In genomic region chr13:41495044-41495443, GRCh38 we compare ENCODE assay signal across 30 cellular contexts. TPM values are rescaled to one million over a fixed set of nuclear protein-coding genes. Genes with fewer than 3 reads are reported as not detected.
DNase-seq lines count a peak whose midpoint lies in the region; ATAC-seq and TF ChIP-seq lines count a peak whose summit lies in the region.
"Had no signal": no experiment of that assay in that cellular context is flagged by ENCODE, and none has a peak within 500 bp of the region (broad histone marks: within the 10 kb centered on the region; RNA-seq: fewer than 3 reads in every experiment).

No MANE protein-coding gene starts in this region.

- H3K9me3 ChIP-seq in left ventricle myocardium inferior (replicated peaks) (no peaks in the 10 kb centered on the region), gastrocnemius medialis (no peaks in the 10 kb centered on the region), mesenchymal stem cell (ENCODE audit: control insufficient read depth, low read length) (no peaks in the 10 kb centered on the region)
- H3K9me3 ChIP-seq: MG63, sigmoid colon had no signal

- WGBS in mesenchymal stem cell, result 69% methylated on average over 5 of the region's 5 CpGs

- no peak overlapping the region for H3K4me3 Mint-ChIP-seq in activated CD4-positive, alpha-beta T cell treated with anti-CD3 and anti-CD28 coated beads, Interleukin-2, amount 10 ng/mL, durations not matched to agents 7 days and 5 days
- H3K4me3 Mint-ChIP-seq in activated CD8-positive, alpha-beta T cell treated with anti-CD3 and anti-CD28 coated beads, Interleukin-2, amount 10 ng/mL, durations not matched to agents 7 days and 5 days, result no peak overlapping the region
- H3K4me3 Mint-ChIP-seq: activated T-cell treated with anti-CD3 and anti-CD28 coated beads, Interleukin-2, amount 50 U/mL, for 24 hours; CD8-positive, alpha-beta memory T cell; mesothelial cell of epicardium; nephron; type B pancreatic cell had no signal

- no peaks in the 10 kb centered on the region for H3K27me3 ChIP-seq in left ventricle myocardium inferior (ENCODE audit: low read depth)
- no peaks in the 10 kb centered on the region for H3K27me3 ChIP-seq in gastrocnemius medialis
- peaks cover 0 to 14% of the 10 kb centered on the region in 2 experiments for H3K27me3 ChIP-seq in mesenchymal stem cell (ENCODE audit: control insufficient read depth in 1 of 2, insufficient read depth in 1 of 2, low read length in 2 of 2)
- H3K27me3 ChIP-seq: cardiac muscle cell, MG63, sigmoid colon had no signal

- H3K27me3 Mint-ChIP-seq in activated CD4-positive, alpha-beta T cell treated with anti-CD3 and anti-CD28 coated beads, Interleukin-2, amount 10 ng/mL, durations not matched to agents 7 days and 5 days, result no peaks in the 10 kb centered on the region
- H3K27me3 Mint-ChIP-seq in activated CD8-positive, alpha-beta T cell treated with anti-CD3 and anti-CD28 coated beads, Interleukin-2, amount 10 ng/mL, durations not matched to agents 7 days and 5 days (ENCODE audit: low read depth), result no peaks in the 10 kb centered on the region
- H3K27me3 Mint-ChIP-seq: activated T-cell treated with anti-CD3 and anti-CD28 coated beads, Interleukin-2, amount 50 U/mL, for 24 hours; CD8-positive, alpha-beta memory T cell had no signal

- H3K4me1 Mint-ChIP-seq in activated CD4-positive, alpha-beta T cell treated with anti-CD3 and anti-CD28 coated beads, Interleukin-2, amount 10 ng/mL, durations not matched to agents 7 days and 5 days, result peaks cover 88% of the 10 kb centered on the region
- H3K4me1 Mint-ChIP-seq in activated CD8-positive, alpha-beta T cell treated with anti-CD3 and anti-CD28 coated beads, Interleukin-2, amount 10 ng/mL, durations not matched to agents 7 days and 5 days (ENCODE audit: low read depth), result peaks cover 54% of the 10 kb centered on the region
- H3K4me1 Mint-ChIP-seq: mesothelial cell of epicardium, nephron had no signal

- intact Hi-C loops in left ventricle myocardium inferior (cut with micrococcal nuclease) (no loop called here), gastrocnemius medialis (cut with DNase I; ENCODE audit: low total_unique reads) (no loop called here)

- H4K91ac ChIP-seq in mesenchymal stem cell (ENCODE audit: low read length), result no peak overlapping the region

- no peak overlapping the region for H2BK12ac ChIP-seq in mesenchymal stem cell (ENCODE audit: low read length in 2 of 2)

- H2AFZ ChIP-seq in mesenchymal stem cell (ENCODE audit: low read depth, low read length), result no peak overlapping the region

- peaks cover 5% of the 10 kb centered on the region for H3K9me3 Mint-ChIP-seq in activated CD4-positive, alpha-beta T cell treated with anti-CD3 and anti-CD28 coated beads, Interleukin-2, amount 10 ng/mL, durations not matched to agents 7 days and 5 days
- H3K9me3 Mint-ChIP-seq in activated CD8-positive, alpha-beta T cell treated with anti-CD3 and anti-CD28 coated beads, Interleukin-2, amount 10 ng/mL, durations not matched to agents 7 days and 5 days (ENCODE audit: insufficient read depth), result no peaks in the 10 kb centered on the region
- H3K9me3 Mint-ChIP-seq: activated T-cell treated with anti-CD3 and anti-CD28 coated beads, Interleukin-2, amount 50 U/mL, for 24 hours; CD8-positive, alpha-beta memory T cell; mesothelial cell of epicardium; nephron; type B pancreatic cell had no signal

- POLR2A ChIA-PET in activated CD4-positive, alpha-beta T cell treated with anti-CD3 and anti-CD28 coated beads, Interleukin-2, amount 10 ng/mL, durations not matched to agents 7 days and 5 days (lab: Charles Lee), result no interaction called here
- POLR2A ChIA-PET in activated CD8-positive, alpha-beta T cell treated with anti-CD3 and anti-CD28 coated beads, Interleukin-2, amount 10 ng/mL, durations not matched to agents 7 days and 5 days (lab: Charles Lee), result interaction anchor here (0.6 to 0.9 kb wide), 2 partner anchors 37 to 52 kb away, joined by 3 to 4 read pairs; partner anchors contain the start of gene RGCC

- TF ChIP-seq CTCF in left ventricle myocardium inferior (IDR thresholded peaks at IDR 0.05; ENCODE audit: borderline replicate concordance) (no peak), gastrocnemius medialis (IDR thresholded peaks at IDR 0.05 in 4 of 5, conservative IDR thresholded peaks at IDR 0.05 in 1 of 5) (no peak)

- no peak overlapping the region for H2BK120ac ChIP-seq in mesenchymal stem cell (ENCODE audit: low read depth, low read length)

- no peak overlapping the region for H4K8ac ChIP-seq in mesenchymal stem cell (ENCODE audit: low read length)

- peaks cover 53% of the 10 kb centered on the region for H3K4me1 ChIP-seq in left ventricle myocardium inferior
- H3K4me1 ChIP-seq in gastrocnemius medialis, result peaks cover 16% of the 10 kb centered on the region in 2 donors
- H3K4me1 ChIP-seq in mesenchymal stem cell (ENCODE audit: control insufficient read depth, insufficient read depth, low read depth, low read length), result peaks cover 3% of the 10 kb centered on the region

- no peak overlapping the region for H3K23ac ChIP-seq in mesenchymal stem cell (ENCODE audit: low read length in 2 of 2)

- H3K36me3 ChIP-seq in left ventricle myocardium inferior (no peaks in the 10 kb centered on the region), gastrocnemius medialis (no peaks in the 10 kb centered on the region), mesenchymal stem cell (ENCODE audit: control insufficient read depth in 1 of 2, insufficient read depth in 2 of 2, low read depth in 1 of 2, low read length in 2 of 2) (no peaks in the 10 kb centered on the region)
- H3K36me3 ChIP-seq: cardiac muscle cell, MG63, sigmoid colon had no signal

- H3K18ac ChIP-seq in mesenchymal stem cell (ENCODE audit: low read depth in 1 of 2, low read length in 2 of 2), result no peak overlapping the region

- no peak overlapping the region for H3K4ac ChIP-seq in mesenchymal stem cell (ENCODE audit: low read depth in 1 of 2, low read length in 2 of 2)

- H2BK5ac ChIP-seq in mesenchymal stem cell (ENCODE audit: low read depth, low read length, poor library complexity, severe bottlenecking), result no peak overlapping the region

- no peak overlapping the region for H3K9ac ChIP-seq in mesenchymal stem cell (ENCODE audit: low read length)

- H3K27ac ChIP-seq in left ventricle myocardium inferior (replicated peaks), result peak overlapping the region; percentile 87
- peak overlapping the region in 3 of 4 donors; percentile 33 to 58 (median 42) for H3K27ac ChIP-seq in gastrocnemius medialis
- no peak overlapping the region for H3K27ac ChIP-seq in mesenchymal stem cell (ENCODE audit: low read length, poor library complexity, severe bottlenecking)
- H3K27ac ChIP-seq: cardiac muscle cell, RWPE1, sigmoid colon had no signal

- peak overlapping the region; percentile 6 for H3K27ac Mint-ChIP-seq in activated CD4-positive, alpha-beta T cell treated with anti-CD3 and anti-CD28 coated beads, Interleukin-2, amount 10 ng/mL, durations not matched to agents 7 days and 5 days
- no peak overlapping the region for H3K27ac Mint-ChIP-seq in activated CD8-positive, alpha-beta T cell treated with anti-CD3 and anti-CD28 coated beads, Interleukin-2, amount 10 ng/mL, durations not matched to agents 7 days and 5 days
- H3K27ac Mint-ChIP-seq: activated T-cell treated with anti-CD3 and anti-CD28 coated beads, Interleukin-2, amount 50 U/mL, for 24 hours; mesothelial cell of epicardium; nephron; type B pancreatic cell had no signal

- H2BK15ac ChIP-seq in mesenchymal stem cell (ENCODE audit: low read depth, poor library complexity, severe bottlenecking), result no peak overlapping the region

- peaks cover 18% of the 10 kb centered on the region for H3K36me3 Mint-ChIP-seq in activated CD4-positive, alpha-beta T cell treated with anti-CD3 and anti-CD28 coated beads, Interleukin-2, amount 10 ng/mL, durations not matched to agents 7 days and 5 days (ENCODE audit: low read depth)
- peaks cover 6% of the 10 kb centered on the region for H3K36me3 Mint-ChIP-seq in activated CD8-positive, alpha-beta T cell treated with anti-CD3 and anti-CD28 coated beads, Interleukin-2, amount 10 ng/mL, durations not matched to agents 7 days and 5 days (ENCODE audit: low read depth)
- H3K36me3 Mint-ChIP-seq: CD8-positive, alpha-beta memory T cell; mesothelial cell of epicardium; type B pancreatic cell had no signal

- in situ Hi-C loops in gastrocnemius medialis (cut with MboI; ENCODE audit: low sequenced_read_pairs in 4 of 4), result no loop called here

- H3K4me3 ChIP-seq in left ventricle myocardium inferior (no peak overlapping the region), gastrocnemius medialis (no peak overlapping the region), mesenchymal stem cell (ENCODE audit: insufficient read depth in 1 of 2, low read depth in 1 of 2, low read length in 2 of 2) (no peak overlapping the region)
- H3K4me3 ChIP-seq: cardiac muscle cell, K562, MG63, sigmoid colon had no signal

- no peak overlapping the region for H3K4me2 ChIP-seq in mesenchymal stem cell (ENCODE audit: low read length, poor library complexity, severe bottlenecking)

- no peak for ATAC-seq in activated CD8-positive, alpha-beta T cell treated with anti-CD3 and anti-CD28 coated beads, Interleukin-2, amount 10 ng/mL, durations not matched to agents 7 days and 5 days
- ATAC-seq in gastrocnemius medialis (peak in 1 of 2 donors; percentile 40), left lobe of liver (no peak)
- ATAC-seq: K562, left colon had no signal

- CTCF ChIA-PET in activated CD4-positive, alpha-beta T cell treated with anti-CD3 and anti-CD28 coated beads, Interleukin-2, amount 10 ng/mL, durations not matched to agents 7 days and 5 days (lab: Charles Lee), result no interaction called here
- CTCF ChIA-PET in activated CD8-positive, alpha-beta T cell treated with anti-CD3 and anti-CD28 coated beads, Interleukin-2, amount 10 ng/mL, durations not matched to agents 7 days and 5 days (lab: Charles Lee), result interaction anchor here (10.0 kb wide), 1 partner anchor 36 kb away, joined by 59 read pairs; no protein-coding TSS in a partner anchor

- no peaks in the 10 kb centered on the region for H3K79me1 ChIP-seq in mesenchymal stem cell (replicated peaks; ENCODE audit: low read length, poor library complexity, severe bottlenecking)

- TF ChIP-seq POLR2A in gastrocnemius medialis (IDR thresholded peaks at IDR 0.05), result no peak

- DNase-seq in activated CD4-positive, alpha-beta T cell treated with anti-CD3 and anti-CD28 coated beads, Interleukin-2, amount 10 ng/mL, durations not matched to agents 7 days and 5 days, result no peak
- DNase-seq in activated CD4-positive, alpha-beta T cell treated with anti-CD3 and anti-CD28 coated beads, Interleukin-2, amount 50 U/mL, for 1 hour, result no peak
- peak; percentile 15 for DNase-seq in activated CD8-positive, alpha-beta T cell treated with anti-CD3 and anti-CD28 coated beads, Interleukin-2, amount 10 ng/mL, durations not matched to agents 7 days and 5 days
- no peak for DNase-seq in left ventricle myocardium inferior
- no peak for DNase-seq in gastrocnemius medialis
- no peak for DNase-seq in left lobe of liver (ENCODE audit: low spot score)
- no peak for DNase-seq in KG1 (lab: John Stamatoyannopoulos, UW)
- no peak for DNase-seq in mesenchymal stem cell
- DNase-seq: 8988T; activated CD4-positive, CD25-positive, alpha-beta regulatory T cell; activated naive CD4-positive, alpha-beta T cell treated with Interleukin-2 at 50 U/mL for 16 hours; activated T-cell treated with anti-CD3 and anti-CD28 coated beads, Interleukin-2, amount 50 U/mL, for 24 hours; CD8-positive, alpha-beta memory T cell; dermis blood vessel endothelial cell; DMS153; GF-D8; glutamatergic neuron; GOT3; left colon; MG63; NCI-H2081; NCI-H226; sigmoid colon; T1000 had no signal

- no peak overlapping the region for H3K14ac ChIP-seq in mesenchymal stem cell (ENCODE audit: low read length in 2 of 2)

- no peak overlapping the region for H2AK5ac ChIP-seq in mesenchymal stem cell (ENCODE audit: low read length, severe bottlenecking)

RNA-seq across cellular contexts. Expression of gene RGCC, which starts 37.7 kb away (rescaled TPM):
- total RNA-seq in activated CD4-positive, alpha-beta T cell treated with anti-CD3 and anti-CD28 coated beads, Interleukin-2, amount 10 ng/mL, durations not matched to agents 7 days and 5 days, result 10 to 100 TPM; 39.2 to 40.8 TPM
- 10 to 100 TPM; 23.8 to 23.9 TPM for total RNA-seq in activated CD8-positive, alpha-beta T cell treated with anti-CD3 and anti-CD28 coated beads, Interleukin-2, amount 10 ng/mL, durations not matched to agents 7 days and 5 days
- total RNA-seq in left ventricle myocardium inferior, result 45.8 TPM
- total RNA-seq in gastrocnemius medialis, result 100 to 1,000 TPM in 2 of 4 donors, 10 to 100 TPM in 2; 56.1 to 135 (median 92.0) TPM
- 0.88 TPM for total RNA-seq in left lobe of liver
- 1.3 TPM for polyA plus RNA-seq in mesenchymal stem cell (2013, experiment 1 of 2)
- 1.9 TPM for polyA plus RNA-seq in mesenchymal stem cell (2013, experiment 2 of 2)
- total RNA-seq: cardiac muscle cell had no signal
- polyA plus RNA-seq: cardiac muscle cell had no signal

Comparison
In these comparisons a context has a peak if more than half of its experiments do, and no peak if none do; other contexts are left out.
1. RNA of gene RGCC, which starts 37.7 kb away (total RNA-seq): 56.1 to 135 TPM in gastrocnemius medialis, 45.8 TPM in left ventricle myocardium inferior (single experiment), 39.2 to 40.8 TPM in activated CD4-positive, alpha-beta T cell treated with anti-CD3 and anti-CD28 coated beads, Interleukin-2, amount 10 ng/mL, durations not matched to agents 7 days and 5 days and 23.8 to 23.9 TPM in activated CD8-positive, alpha-beta T cell treated with anti-CD3 and anti-CD28 coated beads, Interleukin-2, amount 10 ng/mL, durations not matched to agents 7 days and 5 days; 0.88 TPM in left lobe of liver (single experiment); every median in the first group is over 10 times any median in the second.